ENCODE assay signal across 1 cellular context in the genomic region with DNA sequence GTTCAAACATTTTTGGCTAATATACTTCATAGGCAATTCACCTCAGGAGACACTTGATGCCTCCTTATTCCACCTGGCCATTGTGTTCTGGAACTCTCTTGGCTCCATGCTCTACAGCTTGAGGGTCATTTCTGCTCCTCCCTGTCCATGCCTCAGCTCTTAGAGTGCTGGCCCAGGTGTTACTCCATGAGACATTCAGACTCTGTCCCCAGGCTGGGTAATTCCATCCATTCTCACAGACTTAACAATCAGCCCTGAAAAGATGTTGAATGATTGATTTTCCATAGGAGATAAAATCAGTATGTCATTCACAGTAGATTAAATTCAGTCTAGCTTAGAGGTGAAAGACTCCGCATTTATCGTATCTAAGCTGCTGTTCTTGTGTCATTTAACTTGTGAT.
TF ChIP-seq lines count a peak whose summit lies in the region.

No MANE protein-coding gene starts in this region.

TF ChIP-seq in H1, 55 proteins besides CTCF, POLR2A, EP300 and RAD21:
- TF ChIP-seq RFX5 (IDR thresholded peaks at IDR 0.05; ENCODE audit: borderline replicate concordance, low read depth, low read length) (no peak), JUND (IDR thresholded peaks at IDR 0.05; ENCODE audit: low read length) (no peak), ZNF274 (IDR thresholded peaks at IDR 0.05; ENCODE audit: borderline replicate concordance, extremely low read depth, low read length) (no peak), CBX5 (IDR thresholded peaks at IDR 0.05; ENCODE audit: low read depth, low read length) (no peak), RXRA (IDR thresholded peaks at IDR 0.05; ENCODE audit: insufficient read depth, low read depth, low read length) (no peak), EZH2 (IDR thresholded peaks at IDR 0.05; ENCODE audit: low read depth, low read length, severe bottlenecking) (no peak), BRCA1 (IDR thresholded peaks at IDR 0.05; ENCODE audit: low read depth, low read length) (no peak), ASH2L (IDR thresholded peaks at IDR 0.05; ENCODE audit: low read length) (no peak), CBX8 (IDR thresholded peaks at IDR 0.05; ENCODE audit: borderline replicate concordance, low read depth, low read length) (no peak), HDAC2 (IDR thresholded peaks at IDR 0.05; ENCODE audit: borderline replicate concordance in 1 of 2, low read depth in 2 of 2, low read length in 2 of 2) (no peak), USF2 (IDR thresholded peaks at IDR 0.05; ENCODE audit: low read length) (no peak), CREB1 (IDR thresholded peaks at IDR 0.05) (no peak), POLR2AphosphoS5 (IDR thresholded peaks at IDR 0.05; ENCODE audit: low read depth, low read length) (no peak), SP1 (IDR thresholded peaks at IDR 0.05; ENCODE audit: low read depth, low read length) (no peak)
- TF ChIP-seq, protein P1, sequence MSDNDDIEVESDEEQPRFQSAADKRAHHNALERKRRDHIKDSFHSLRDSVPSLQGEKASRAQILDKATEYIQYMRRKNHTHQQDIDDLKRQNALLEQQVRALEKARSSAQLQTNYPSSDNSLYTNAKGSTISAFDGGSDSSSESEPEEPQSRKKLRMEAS (IDR thresholded peaks at IDR 0.05) = no peak
- TF ChIP-seq, protein P2, sequence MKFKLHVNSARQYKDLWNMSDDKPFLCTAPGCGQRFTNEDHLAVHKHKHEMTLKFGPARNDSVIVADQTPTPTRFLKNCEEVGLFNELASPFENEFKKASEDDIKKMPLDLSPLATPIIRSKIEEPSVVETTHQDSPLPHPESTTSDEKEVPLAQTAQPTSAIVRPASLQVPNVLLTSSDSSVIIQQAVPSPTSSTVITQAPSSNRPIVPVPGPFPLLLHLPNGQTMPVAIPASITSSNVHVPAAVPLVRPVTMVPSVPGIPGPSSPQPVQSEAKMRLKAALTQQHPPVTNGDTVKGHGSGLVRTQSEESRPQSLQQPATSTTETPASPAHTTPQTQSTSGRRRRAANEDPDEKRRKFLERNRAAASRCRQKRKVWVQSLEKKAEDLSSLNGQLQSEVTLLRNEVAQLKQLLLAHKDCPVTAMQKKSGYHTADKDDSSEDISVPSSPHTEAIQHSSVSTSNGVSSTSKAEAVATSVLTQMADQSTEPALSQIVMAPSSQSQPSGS (IDR thresholded peaks at IDR 0.05; ENCODE audit: low read length) = no peak
